In genomic region chr2:222241054-222241453, GRCh38 we compare ENCODE assay signal across 1 cellular context.
TF ChIP-seq lines count a peak whose summit lies in the region.

No MANE protein-coding gene starts in this region.

TF ChIP-seq in HEK293, 187 proteins besides CTCF, POLR2A, EP300 and RAD21 (continued from another document):
- TF ChIP-seq ZNF513 (tag by site-specific recombination; IDR thresholded peaks at IDR 0.05) (0 out of 2 replicates have a peak, but pooled peaks have one; percentile 5), FEZF1 (tag by site-specific recombination; IDR thresholded peaks at IDR 0.05) (peak; percentile 93), ZNF23 (tag by site-specific recombination; IDR thresholded peaks at IDR 0.05; ENCODE audit: borderline replicate concordance) (no peak), ZNF639 (tag by site-specific recombination; IDR thresholded peaks at IDR 0.05) (peak; percentile 25; the same call in 1 of the 2 replicates), HOXC10 (CRISPR knock-in tag; IDR thresholded peaks at IDR 0.05) (no peak), PRDM4 (tag by site-specific recombination; IDR thresholded peaks at IDR 0.05) (peak; percentile 75), OSR2 (tag by site-specific recombination; IDR thresholded peaks at IDR 0.05) (peak; percentile 95), PRDM6 (tag by site-specific recombination; IDR thresholded peaks at IDR 0.05) (peak; percentile 83), PRDM1 (tag by site-specific recombination; IDR thresholded peaks at IDR 0.05) (peak; percentile 52; the same call in 1 of the 2 replicates), ZNF221 (tag by site-specific recombination; IDR thresholded peaks at IDR 0.05; ENCODE audit: borderline replicate concordance) (no peak), ZNF398 (tag by site-specific recombination; IDR thresholded peaks at IDR 0.05) (no peak), YY2 (tag by site-specific recombination; IDR thresholded peaks at IDR 0.05) (no peak), TCF7L2 (IDR thresholded peaks at IDR 0.05; ENCODE audit: borderline replicate concordance, low read depth, low read length) (peak; percentile 39; the same call in 1 of the 2 replicates), ZNF654 (tag by site-specific recombination; IDR thresholded peaks at IDR 0.05; ENCODE audit: low read depth) (no peak), ZNF18 (tag by site-specific recombination; IDR thresholded peaks at IDR 0.05) (peak; percentile 27; the same call in 1 of the 2 replicates), MZF1 (tag by site-specific recombination; IDR thresholded peaks at IDR 0.05; ENCODE audit: borderline replicate concordance) (peak; percentile 39; the same call in 1 of the 2 replicates), MYNN (tag by site-specific recombination; IDR thresholded peaks at IDR 0.05; ENCODE audit: borderline replicate concordance) (peak; percentile 88), ZNF596 (tag by site-specific recombination; IDR thresholded peaks at IDR 0.05) (peak; percentile 83)
